ENCODE assay signal across 8 cellular contexts in the genomic region with DNA sequence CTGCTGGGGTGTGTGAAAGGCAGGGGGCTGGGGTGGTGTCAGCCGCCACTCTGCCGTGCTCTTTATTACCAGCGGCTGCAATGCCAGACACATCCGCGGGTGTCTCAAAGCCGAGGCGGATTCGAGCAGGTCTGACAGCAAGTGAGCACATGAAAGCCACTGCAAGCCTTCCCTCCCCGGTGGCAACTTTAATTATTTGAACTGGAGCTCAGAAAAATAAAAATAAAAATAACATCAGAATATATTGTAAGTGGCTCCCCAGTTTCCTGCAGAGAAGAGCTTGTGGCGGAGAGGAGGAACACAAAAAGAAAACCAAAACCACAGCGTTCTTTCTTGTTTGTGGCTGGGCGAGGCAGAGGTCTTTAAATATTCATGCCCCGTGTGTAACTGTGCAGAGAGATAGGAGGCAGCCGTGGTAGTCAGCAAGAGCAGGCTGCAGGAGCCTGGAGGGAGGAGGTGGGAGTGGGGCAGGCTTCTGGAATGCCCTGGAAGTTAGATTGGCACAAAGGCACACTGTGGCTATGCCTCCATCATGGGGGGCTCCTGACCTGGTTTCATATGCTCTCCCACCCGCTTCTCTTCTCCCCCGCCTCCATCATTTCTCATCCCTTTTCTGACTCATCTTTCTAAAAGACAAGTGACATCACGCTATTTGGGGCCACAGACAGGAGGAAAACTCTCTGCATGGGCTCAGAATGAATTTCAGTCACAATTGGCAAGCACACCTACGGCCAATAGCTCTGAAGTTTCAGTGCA.
DNase-seq lines count a peak whose midpoint lies in the region; ATAC-seq and TF ChIP-seq lines count a peak whose summit lies in the region.

No MANE protein-coding gene starts in this region.

- in situ Hi-C loops in KBM-7 (cut with MboI; ENCODE audit: low pct_unique_long_range_greater_than_20kb, low sequenced_read_pairs) = no loop called here

- ATAC-seq in GM21423 (IDR thresholded peaks at IDR 0.05; ENCODE audit: unreplicated experiment) = peak; percentile 68

- peak overlapping the region; percentile 22 for H3K4me3 ChIP-seq in epithelial cell of proximal tubule (ENCODE audit: low read depth, low read length)

- TF ChIP-seq CTCF in epithelial cell of proximal tubule (conservative IDR thresholded peaks at IDR 0.05; ENCODE audit: low read depth, low read length) = peak; percentile 4

- DNase-seq in Daoy (ENCODE audit: low read depth) (peak; percentile 68), KBM-7 (peak; percentile 52), epithelial cell of proximal tubule (ENCODE audit: low read depth) (no peak), T1000 (lab: John Stamatoyannopoulos, UW) (no peak), NCI-H2081 (lab: John Stamatoyannopoulos, UW) (no peak)
- DNase-seq in activated CD4-positive, alpha-beta T cell treated with anti-CD3 and anti-CD28 coated beads, Interleukin-2, amount 50 U/mL, for 1 hour = peak; percentile 44
- peak; percentile 24 to 40 for DNase-seq in stimulated activated CD4-positive, alpha-beta T cell treated with anti-CD3 and anti-CD28 coated beads, Interleukin-12 subunit alpha, Interleukin-12 subunit beta, amount 100 ng/mL, for 24 hours (ENCODE audit: low read depth in 2 of 2)

Comparison
In these comparisons a context has a peak if more than half of its experiments do, and no peak if none do; other contexts are left out.
1. DNase-seq: peak in Daoy (single experiment), KBM-7 (single experiment), activated CD4-positive, alpha-beta T cell treated with anti-CD3 and anti-CD28 coated beads, Interleukin-2, amount 50 U/mL, for 1 hour (single experiment) and stimulated activated CD4-positive, alpha-beta T cell treated with anti-CD3 and anti-CD28 coated beads, Interleukin-12 subunit alpha, Interleukin-12 subunit beta, amount 100 ng/mL, for 24 hours (2 of 2); none in epithelial cell of proximal tubule (single experiment), T1000 (single experiment) and NCI-H2081 (0 of 2).